In genomic region chr16:57091990-57092785, GRCh38 we compare ENCODE assay signal across 8 cellular contexts. TPM values are rescaled to one million over a fixed set of nuclear protein-coding genes. Genes with fewer than 3 reads are reported as not detected.
DNase-seq lines count a peak whose midpoint lies in the region; ATAC-seq and TF ChIP-seq lines count a peak whose summit lies in the region.

Gene CPNE2 (plus strand): TSS chr16:57092583. CDS start chr16:57110743, 18,160 bp downstream.

- H3K27ac ChIP-seq in OCI-LY3 (ENCODE audit: low read length) (no peak within 1 kb of the TSS), ascending aorta (peak within 1 kb of the TSS; percentile 83 to 85), right cardiac atrium (ENCODE audit: low read length) (peak within 1 kb of the TSS; percentile 82), parathyroid adenoma (no peak within 1 kb of the TSS)

- peak within 1 kb of the TSS; percentile 68 for H2AFZ ChIP-seq in OCI-LY3 (ENCODE audit: low read depth, low read length)
- H2AFZ ChIP-seq in parathyroid adenoma, result peak within 1 kb of the TSS; percentile 90

- H3K4me1 ChIP-seq in OCI-LY3 (ENCODE audit: low read length), result peaks cover 7% of the 10 kb centered on the region
- H3K4me1 ChIP-seq in ascending aorta, result peaks cover 12 to 19% of the 10 kb centered on the region in 2 donors
- H3K4me1 ChIP-seq in right cardiac atrium (ENCODE audit: control insufficient read depth, insufficient read depth, low read length), result no peaks in the 10 kb centered on the region
- H3K4me1 ChIP-seq in parathyroid adenoma, result peaks cover 2% of the 10 kb centered on the region

- intact Hi-C loops in ascending aorta (cut with DNase I) (loop anchor here (5.0 to 10.0 kb wide), 4 partner anchors 95 to 443 kb away; partner anchors contain the start of genes CCDC102A, PSME3IP1 and RSPRY1), right cardiac atrium (cut with DNase I) (loop anchor here in 3 of 4 donors (5.0 to 10.0 kb wide), 3 partner anchors 53 to 75 kb away; no protein-coding TSS in a partner anchor)

- no peaks in the 10 kb centered on the region for H3K79me2 ChIP-seq in OCI-LY3 (ENCODE audit: low read length)
- peaks cover 4% of the 10 kb centered on the region for H3K79me2 ChIP-seq in parathyroid adenoma

- H3K27me3 ChIP-seq in OCI-LY3 (ENCODE audit: low read depth, low read length), result peaks cover 15% of the 10 kb centered on the region
- no peaks in the 10 kb centered on the region for H3K27me3 ChIP-seq in ascending aorta
- H3K27me3 ChIP-seq in right cardiac atrium (ENCODE audit: control insufficient read depth, insufficient read depth), result no peaks in the 10 kb centered on the region
- no peaks in the 10 kb centered on the region for H3K27me3 ChIP-seq in parathyroid adenoma (ENCODE audit: control insufficient read depth, insufficient read depth, low read length)

- H3K36me3 ChIP-seq in OCI-LY3 (replicated peaks; ENCODE audit: low read depth, low read length) (no peaks in the 10 kb centered on the region), ascending aorta (no peaks in the 10 kb centered on the region), parathyroid adenoma (ENCODE audit: control insufficient read depth, insufficient read depth, low read length) (no peaks in the 10 kb centered on the region)

- H3K9ac ChIP-seq in OCI-LY3 (ENCODE audit: low read length) (peak within 1 kb of the TSS; percentile 70), parathyroid adenoma (peak within 1 kb of the TSS; percentile 69)

- peak within 1 kb of the TSS; percentile 83 for H3K4me3 ChIP-seq in OCI-LY3 (ENCODE audit: low read length)
- peak within 1 kb of the TSS; percentile 89 to 90 for H3K4me3 ChIP-seq in ascending aorta
- peak within 1 kb of the TSS; percentile 98 for H3K4me3 ChIP-seq in right cardiac atrium (ENCODE audit: low read length)
- peak within 1 kb of the TSS; percentile 37 for H3K4me3 ChIP-seq in parathyroid adenoma (ENCODE audit: low read depth, low read length)

- DNase-seq in NCI-H146 (lab: John Stamatoyannopoulos, UW), result peak; percentile 57
- DNase-seq in NCI-H146 treated with DMSO at 0.1 percent for 48 hours (lab: John Stamatoyannopoulos, UW; ENCODE audit: unreplicated experiment), result no peak
- peak in 1 of 2 donors; percentile 78 for DNase-seq in ascending aorta (ENCODE audit: low spot score in 2 of 2)
- peak; percentile 69 to 91 (median 87) for DNase-seq in right cardiac atrium
- DNase-seq in NCI-H2107 treated with DMSO at 0.1 percent for 48 hours (lab: John Stamatoyannopoulos, UW; ENCODE audit: unreplicated experiment), result no peak

- H4K20me1 ChIP-seq in OCI-LY3 (ENCODE audit: insufficient read depth, low read length), result no peaks in the 10 kb centered on the region

- no peaks in the 10 kb centered on the region for H3K9me3 ChIP-seq in OCI-LY3 (ENCODE audit: insufficient read depth, low read length)
- H3K9me3 ChIP-seq in ascending aorta, result no peaks in the 10 kb centered on the region
- H3K9me3 ChIP-seq in right cardiac atrium (ENCODE audit: control insufficient read depth, low read length), result no peaks in the 10 kb centered on the region
- H3K9me3 ChIP-seq in parathyroid adenoma (ENCODE audit: control insufficient read depth, low read length), result no peaks in the 10 kb centered on the region

- TF ChIP-seq CTCF in OCI-LY3 (IDR thresholded peaks at IDR 0.05; ENCODE audit: low read depth, low read length) (peak; percentile 9; the same call in 1 of the 2 replicates), ascending aorta (IDR thresholded peaks at IDR 0.05) (no peak), parathyroid adenoma (IDR thresholded peaks at IDR 0.05) (no peak)

- peak within 1 kb of the TSS; percentile 94 for H3K4me2 ChIP-seq in OCI-LY3 (ENCODE audit: low read length)
- H3K4me2 ChIP-seq in parathyroid adenoma (ENCODE audit: low read length), result peak within 1 kb of the TSS; percentile 59

- peak; percentile 54 for ATAC-seq in HG02642 (IDR thresholded peaks at IDR 0.05; ENCODE audit: poor library complexity, unreplicated experiment)
- ATAC-seq in right cardiac atrium, result peak; percentile 74 to 88

- under 1% methylated on average over 96 of the region's 99 CpGs for WGBS in right cardiac atrium

RNA-seq across cellular contexts. Expression of gene CPNE2, which starts in this region (rescaled TPM):
- 36.6 TPM for total RNA-seq in ascending aorta
- total RNA-seq in right cardiac atrium, result 10 to 100 TPM; 13.4 to 16.3 (median 13.6) TPM
- 24.7 TPM for polyA plus RNA-seq in right cardiac atrium

Comparison
In these comparisons a context has a peak if more than half of its experiments do, and no peak if none do; other contexts are left out.
1. DNase-seq: peak in NCI-H146 (single experiment) and right cardiac atrium (3 of 3); none in NCI-H146 treated with DMSO at 0.1 percent for 48 hours (single experiment) and NCI-H2107 treated with DMSO at 0.1 percent for 48 hours (single experiment).
2. H3K27ac ChIP-seq: peak in ascending aorta (2 of 2) and right cardiac atrium (single experiment); none in OCI-LY3 (single experiment) and parathyroid adenoma (single experiment).
3. H3K4me3 ChIP-seq: peak in every context shown above with its lines; median percentile 98 in right cardiac atrium; 90 in ascending aorta; 83 in OCI-LY3; 37 in parathyroid adenoma.